26 cellular contexts compared by ENCODE assay signal in the genomic region with DNA sequence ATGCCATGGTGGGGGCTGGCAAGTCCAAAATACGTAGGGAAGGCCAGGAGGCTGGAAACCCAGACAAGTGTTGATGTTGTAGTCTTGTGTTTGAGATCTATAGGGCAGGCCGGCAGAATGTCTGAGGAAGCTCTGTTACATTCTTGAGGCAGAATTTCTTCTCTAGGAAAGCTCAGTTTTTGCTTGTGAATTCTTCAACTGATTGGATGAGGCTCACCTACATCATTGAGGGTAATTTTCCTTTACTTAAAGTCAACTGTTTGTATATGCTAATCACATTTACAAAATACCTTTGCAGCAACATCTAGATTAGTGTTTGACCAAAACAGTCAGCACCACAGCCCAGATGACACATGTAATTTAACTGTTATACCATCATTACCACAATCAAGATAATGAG. TPM values are rescaled to one million over a fixed set of nuclear protein-coding genes. Genes with fewer than 3 reads are reported as not detected.
A peak's percentile ranks its signal among the peaks of the same experiment; 100 is the strongest.
DNase-seq lines count a peak whose midpoint lies in the region; ATAC-seq, FAIRE-seq and TF ChIP-seq lines count a peak whose summit lies in the region.
"Had no signal": no experiment of that assay in that cellular context is flagged by ENCODE, and none has a peak within 500 bp of the region (broad histone marks: within the 10 kb centered on the region; RNA-seq: fewer than 3 reads in every experiment).

No MANE protein-coding gene starts in this region.

- RAD21 ChIA-PET in GM12878 (lab: Charles Lee; ENCODE audit: unreplicated experiment), result no interaction called here

- in situ Hi-C loops in GM12878 (cut with MboI), result no loop called here

- H3K27me3 Mint-ChIP-seq in CD4-positive, alpha-beta T cell, result no peaks in the 10 kb centered on the region
- no peaks in the 10 kb centered on the region for H3K27me3 Mint-ChIP-seq in T-helper 17 cell
- no peaks in the 10 kb centered on the region for H3K27me3 Mint-ChIP-seq in naive thymus-derived CD4-positive, alpha-beta T cell
- no peaks in the 10 kb centered on the region for H3K27me3 Mint-ChIP-seq in GM23338 (ENCODE audit: insufficient read depth, low read depth, poor library complexity)
- H3K27me3 Mint-ChIP-seq in HFFc6 (ENCODE audit: insufficient read depth), result no peaks in the 10 kb centered on the region; the same call in 1 of the 2 replicates
- H3K27me3 Mint-ChIP-seq: B cell; CD4-positive, alpha-beta memory T cell; CD8-positive, alpha-beta memory T cell had no signal

- no peaks in the 10 kb centered on the region for H3K27me3 ChIP-seq in CD4-positive, alpha-beta T cell (ENCODE audit: control insufficient read depth, insufficient read depth, low read length)
- H3K27me3 ChIP-seq in GM12878 (replicated peaks in 1 of 2; ENCODE audit: control insufficient read depth in 2 of 2, insufficient read depth in 2 of 2, low read length in 1 of 2) (no peaks in the 10 kb centered on the region), GM23338 (ENCODE audit: insufficient read depth) (no peaks in the 10 kb centered on the region)
- H3K27me3 ChIP-seq in naive thymus-derived CD4-positive, alpha-beta T cell (ENCODE audit: control insufficient read depth in 2 of 2, insufficient read depth in 2 of 2, low read length in 2 of 2), result no peaks in the 10 kb centered on the region
- H3K27me3 ChIP-seq: BLaER1 treated with 17β-estradiol and CSF1 and Interleukin-3, amounts not matched to agents 10 nM and 100 nM had no signal

- H3K79me2 ChIP-seq in GM12878 (ENCODE audit: control insufficient read depth, insufficient read depth, low read length), result no peaks in the 10 kb centered on the region
- H3K79me2 ChIP-seq in GM23338 (replicated peaks; ENCODE audit: insufficient read depth), result no peaks in the 10 kb centered on the region

- H3K9me3 Mint-ChIP-seq in CD4-positive, alpha-beta T cell, result no peaks in the 10 kb centered on the region
- no peaks in the 10 kb centered on the region for H3K9me3 Mint-ChIP-seq in naive thymus-derived CD4-positive, alpha-beta T cell
- H3K9me3 Mint-ChIP-seq in GM23338, result no peaks in the 10 kb centered on the region
- H3K9me3 Mint-ChIP-seq in HFFc6, result no peaks in the 10 kb centered on the region
- H3K9me3 Mint-ChIP-seq: CD4-positive, alpha-beta memory T cell; CD8-positive, alpha-beta memory T cell had no signal

- no peak for ATAC-seq in CD4-positive, alpha-beta T cell (ENCODE audit: poor library complexity)
- ATAC-seq in T-helper 17 cell, result no peak
- ATAC-seq in GM12878, result no peak
- no peak for ATAC-seq in naive thymus-derived CD4-positive, alpha-beta T cell
- ATAC-seq in GM23338, result no peak
- ATAC-seq in GM19023 (IDR thresholded peaks at IDR 0.05; ENCODE audit: unreplicated experiment), result no peak
- ATAC-seq: A549 had no signal

- DNase-seq in CD4-positive, alpha-beta T cell, result no peak
- DNase-seq in T-helper 17 cell, result no peak
- DNase-seq in GM12878 (ENCODE audit: low read depth, low spot score), result no peak
- no peak for DNase-seq in naive thymus-derived CD4-positive, alpha-beta T cell
- DNase-seq in GM23338 (ENCODE audit: low spot score), result no peak
- DNase-seq in HFFc6, result no peak
- DNase-seq: AML-193; CD4-positive, alpha-beta memory T cell; CD8-positive, alpha-beta memory T cell; COR-L47; DMS 273 treated with DMSO at 0.1 percent for 48 hours; DMS153; DMS53; DMS79; DND-41; EL; GDM1 had no signal

- no peaks in the 10 kb centered on the region for H3K9me2 ChIP-seq in GM23338 (ENCODE audit: insufficient read depth)

- POLR2A ChIA-PET in CD4-positive, alpha-beta T cell (lab: Charles Lee), result interaction anchor here (1.3 kb wide), 1 partner anchor 13 kb away, joined by 3 read pairs; no protein-coding TSS in a partner anchor
- POLR2A ChIA-PET in GM12878 (lab: Charles Lee), result no interaction called here
- POLR2A ChIA-PET in naive thymus-derived CD4-positive, alpha-beta T cell (lab: Charles Lee), result no interaction called here

- TF ChIP-seq CTCF in CD4-positive, alpha-beta T cell (IDR thresholded peaks at IDR 0.05), result no peak
- TF ChIP-seq CTCF in GM12878 (IDR thresholded peaks at IDR 0.05 in 2 of 3, conservative IDR thresholded peaks at IDR 0.05 in 1 of 3; ENCODE audit: control insufficient read depth in 2 of 3, extremely low read depth in 1 of 3, insufficient read depth in 1 of 3, low read depth in 3 of 3, low read length in 3 of 3) (no peak), GM23338 (conservative IDR thresholded peaks at IDR 0.05; ENCODE audit: low read depth in 2 of 2) (no peak), HFFc6 (IDR thresholded peaks at IDR 0.05) (no peak)

- peaks cover 44% of the 10 kb centered on the region for H3K4me1 Mint-ChIP-seq in CD4-positive, alpha-beta T cell (ENCODE audit: low read depth)
- peaks cover 29% of the 10 kb centered on the region for H3K4me1 Mint-ChIP-seq in T-helper 17 cell
- H3K4me1 Mint-ChIP-seq in naive thymus-derived CD4-positive, alpha-beta T cell, result peaks cover 13 to 53% (median 46%) of the 10 kb centered on the region in 7 donors
- no peaks in the 10 kb centered on the region for H3K4me1 Mint-ChIP-seq in GM23338
- no peaks in the 10 kb centered on the region for H3K4me1 Mint-ChIP-seq in HFFc6 (ENCODE audit: low read depth)
- H3K4me1 Mint-ChIP-seq: B cell had no signal

- H3K4me2 ChIP-seq in GM12878 (ENCODE audit: control insufficient read depth, insufficient read depth) (no peak overlapping the region), GM23338 (no peak overlapping the region)
- H3K4me2 ChIP-seq: A549; BLaER1 treated with 17β-estradiol and CSF1 and Interleukin-3, amounts not matched to agents 10 nM and 100 nM had no signal

- H3K9me3 ChIP-seq in CD4-positive, alpha-beta T cell (ENCODE audit: control insufficient read depth, low read length), result no peaks in the 10 kb centered on the region
- H3K9me3 ChIP-seq in T-helper 17 cell (ENCODE audit: control insufficient read depth, low read length, poor library complexity, severe bottlenecking) (no peaks in the 10 kb centered on the region), GM12878 (replicated peaks; ENCODE audit: control insufficient read depth, insufficient read depth, low read length) (no peaks in the 10 kb centered on the region)
- no peaks in the 10 kb centered on the region for H3K9me3 ChIP-seq in naive thymus-derived CD4-positive, alpha-beta T cell (ENCODE audit: control insufficient read depth in 2 of 3, low read length in 3 of 3)
- H3K9me3 ChIP-seq: A549; BLaER1 treated with 17β-estradiol and CSF1 and Interleukin-3, amounts not matched to agents 10 nM and 100 nM had no signal

- H3K4me3 Mint-ChIP-seq in CD4-positive, alpha-beta T cell, result no peak overlapping the region
- H3K4me3 Mint-ChIP-seq in T-helper 17 cell (no peak overlapping the region), GM23338 (no peak overlapping the region), HFFc6 (no peak overlapping the region)
- peak overlapping the region in 1 of 10 donors; percentile 5 for H3K4me3 Mint-ChIP-seq in naive thymus-derived CD4-positive, alpha-beta T cell
- H3K4me3 Mint-ChIP-seq: B cell had no signal

- no peak for TF ChIP-seq RAD21 in GM12878 (IDR thresholded peaks at IDR 0.05; ENCODE audit: insufficient read depth, low read depth, low read length)

- SMC1A ChIA-PET in GM12878 (lab: Charles Lee; ENCODE audit: uncharacterized antibody, unreplicated experiment), result no interaction called here

- no peak for TF ChIP-seq POLR2A in GM12878 (IDR thresholded peaks at IDR 0.05; ENCODE audit: low read depth, low read length)

- TF ChIP-seq EP300 in GM12878 (IDR thresholded peaks at IDR 0.05; ENCODE audit: borderline replicate concordance in 1 of 2, control insufficient read depth in 1 of 2, low read depth in 2 of 2, low read length in 2 of 2), result no peak

- H2AFZ ChIP-seq in GM12878 (ENCODE audit: control insufficient read depth, low read depth, low read length) (no peak overlapping the region), GM23338 (no peak overlapping the region)

- WGBS in GM12878 (ENCODE audit: insufficient coverage, insufficient replicate concordance, low lambda C conversion rate, missing lambda C conversion rate), result 91% methylated on average over 2 of the region's 2 CpGs

- H3K4me1 ChIP-seq in GM12878 (ENCODE audit: control insufficient read depth, insufficient read depth, low read length) (no peaks in the 10 kb centered on the region; the same call in 1 of the 2 replicates), GM23338 (ENCODE audit: insufficient read depth) (no peaks in the 10 kb centered on the region)
- H3K4me1 ChIP-seq in naive thymus-derived CD4-positive, alpha-beta T cell (ENCODE audit: control insufficient read depth in 2 of 2, insufficient read depth in 2 of 2, low read length in 2 of 2), result peaks cover 26 to 31% of the 10 kb centered on the region in 2 donors
- H3K4me1 ChIP-seq: A549 had no signal

- intact Hi-C loops in CD4-positive, alpha-beta T cell (cut with DNase I, micrococcal nuclease), result no loop called here
- intact Hi-C loops in GM12878 (cut with micrococcal nuclease; ENCODE audit: unreplicated experiment), result no loop called here
- intact Hi-C loops in naive thymus-derived CD4-positive, alpha-beta T cell (cut with micrococcal nuclease), result no loop called here

- CTCF ChIA-PET in CD4-positive, alpha-beta T cell (lab: Charles Lee), result no interaction called here
- CTCF ChIA-PET in GM12878 (lab: Yijun Ruan, JAX), result interaction anchor here (0.9 kb wide), 1 partner anchor 16 kb away, joined by 3 read pairs; no protein-coding TSS in a partner anchor
- CTCF ChIA-PET in naive thymus-derived CD4-positive, alpha-beta T cell (lab: Charles Lee), result no interaction called here

- peaks cover 21% of the 10 kb centered on the region for H3K36me3 Mint-ChIP-seq in CD4-positive, alpha-beta T cell (ENCODE audit: low read depth)
- peaks cover 7% of the 10 kb centered on the region for H3K36me3 Mint-ChIP-seq in T-helper 17 cell (ENCODE audit: low read depth)
- peaks cover 4 to 32% (median 14%) of the 10 kb centered on the region in 5 donors for H3K36me3 Mint-ChIP-seq in naive thymus-derived CD4-positive, alpha-beta T cell
- peaks cover 16% of the 10 kb centered on the region; the same call in 2 of the 3 replicates for H3K36me3 Mint-ChIP-seq in GM23338 (ENCODE audit: low read depth)
- no peaks in the 10 kb centered on the region for H3K36me3 Mint-ChIP-seq in HFFc6 (ENCODE audit: low read depth)

- H3K36me3 ChIP-seq in GM12878 (ENCODE audit: control insufficient read depth in 2 of 2, insufficient read depth in 2 of 2, low read length in 1 of 2) (no peaks in the 10 kb centered on the region), GM23338 (ENCODE audit: insufficient read depth) (no peaks in the 10 kb centered on the region)
- H3K36me3 ChIP-seq in naive thymus-derived CD4-positive, alpha-beta T cell (ENCODE audit: control insufficient read depth in 2 of 3, insufficient read depth in 3 of 3, low read length in 3 of 3), result no peaks in the 10 kb centered on the region
- H3K36me3 ChIP-seq: BLaER1 treated with 17β-estradiol and CSF1 and Interleukin-3, amounts not matched to agents 10 nM and 100 nM had no signal

- H3K27ac Mint-ChIP-seq in CD4-positive, alpha-beta T cell, result peak overlapping the region; percentile 59
- H3K27ac Mint-ChIP-seq in T-helper 17 cell (peak overlapping the region; percentile 1), GM23338 (no peak overlapping the region), HFFc6 (no peak overlapping the region)
- H3K27ac Mint-ChIP-seq in naive thymus-derived CD4-positive, alpha-beta T cell, result peak overlapping the region in 6 of 9 donors; percentile 23 to 95 (median 60)
- H3K27ac Mint-ChIP-seq: B cell had no signal

- H3K27ac ChIP-seq in CD4-positive, alpha-beta T cell (ENCODE audit: low read depth, low read length), result no peak overlapping the region
- H3K27ac ChIP-seq in GM12878 (ENCODE audit: control insufficient read depth, insufficient read depth) (no peak overlapping the region), GM23338 (ENCODE audit: low read depth) (no peak overlapping the region)
- no peak overlapping the region for H3K27ac ChIP-seq in naive thymus-derived CD4-positive, alpha-beta T cell (ENCODE audit: low read depth, low read length)
- H3K27ac ChIP-seq: 22Rv1; A549; BLaER1 treated with 17β-estradiol and CSF1 and Interleukin-3, amounts not matched to agents 10 nM and 100 nM; C4-2B had no signal

- peak; percentile 41 for FAIRE-seq in GM12878 (lab: Jason Lieb, UNC)
- FAIRE-seq: A549, GM12891, GM18507, GM19239 had no signal

- H3K4me3 ChIP-seq in GM12878, result no peak overlapping the region
- no peak overlapping the region for H3K4me3 ChIP-seq in naive thymus-derived CD4-positive, alpha-beta T cell (ENCODE audit: low read length)
- H3K4me3 ChIP-seq in GM23338, result no peak overlapping the region
- H3K4me3 ChIP-seq: A549; BLaER1 treated with 17β-estradiol and CSF1 and Interleukin-3, amounts not matched to agents 10 nM and 100 nM had no signal

- no peak overlapping the region for H3K9ac ChIP-seq in GM12878 (ENCODE audit: control insufficient read depth, insufficient read depth, low read length)
- H3K9ac ChIP-seq: BLaER1 treated with 17β-estradiol and CSF1 and Interleukin-3, amounts not matched to agents 10 nM and 100 nM had no signal

- H3F3A ChIP-seq in GM23338 (replicated peaks; ENCODE audit: low read depth), result no peaks in the 10 kb centered on the region

- H4K20me1 ChIP-seq in GM12878 (ENCODE audit: control insufficient read depth, insufficient read depth) (no peaks in the 10 kb centered on the region), GM23338 (replicated peaks; ENCODE audit: insufficient read depth) (peaks cover 16% of the 10 kb centered on the region)
- H4K20me1 ChIP-seq: BLaER1 treated with 17β-estradiol and CSF1 and Interleukin-3, amounts not matched to agents 10 nM and 100 nM had no signal

- no TSS peak for BruUV-seq in GM12878 (replicated peaks; lab: Mats Ljungman, UMichigan)

RNA-seq across cellular contexts. Expression of a gene that starts 37.0 kb away (rescaled TPM):
- 10 to 100 TPM; 50.4 to 54.1 TPM for total RNA-seq in CD4-positive, alpha-beta T cell
- total RNA-seq in T-helper 17 cell (10 to 100 TPM; 56.6 to 72.1 TPM), GM12878 (2014; rRNA removed) (8.8 and 10.1 TPM in 2 replicates), GM12878 (2014; rRNA removed; fragmentation: Illumina TruSeq; extraction: Trizol) (13.9 and 15.8 TPM in 2 replicates), GM12878 (2021) (11.4 and 13.6 TPM in 2 replicates)
- 84.0 and 89.2 TPM in 2 replicates for total RNA-seq in GM12878 (2013; cell fraction: nucleolus; rRNA removed)
- polyA plus RNA-seq in GM12878 (2011; ENCODE audit: low read depth), result 3.6 TPM
- polyA plus RNA-seq in GM12878 (2011; rRNA removed) (6.6 and 8.8 TPM in 2 replicates), GM12878 (2014; fragmentation: Illumina TruSeq; extraction: Trizol) (6.7 and 7.4 TPM in 2 replicates), GM12878 (2014; fragmentation: Nextera tagmentation; extraction: Ambion mirVana) (1 to 10 TPM; 2.8 to 4.5 TPM), GM12878 (2014; rRNA removed) (4.9 and 6.3 TPM in 2 replicates), GM12878 (2016; fragmentation: Nextera tagmentation; extraction: Ambion mirVana) (1 to 10 TPM; 6.3 to 7.1 TPM), GM23338 (2016; fragmentation: Nextera tagmentation; extraction: Ambion mirVana) (26.9 and 35.3 TPM in 2 replicates)
- polyA plus RNA-seq in GM12878 (2011; cell fraction: cytosol; rRNA removed), result 2.8 and 3.1 TPM in 2 replicates
- 6.5 and 6.9 TPM in 2 replicates for polyA plus RNA-seq in GM12878 (2011; cell fraction: nucleus; rRNA removed)
- polyA plus RNA-seq in GM12878 (2012), result 4.0 and 5.0 TPM in 2 replicates
- polyA minus RNA-seq in GM12878 (2011; rRNA and poly(A)+ RNA removed), result 23.2 and 24.2 TPM in 2 replicates
- polyA minus RNA-seq in GM12878 (2011; cell fraction: cytosol; rRNA and poly(A)+ RNA removed), result 5.5 and 8.3 TPM in 2 replicates
- 25.3 and 26.2 TPM in 2 replicates for polyA minus RNA-seq in GM12878 (2011; cell fraction: nucleus; rRNA and poly(A)+ RNA removed)
- total RNA-seq in naive thymus-derived CD4-positive, alpha-beta T cell, result 10 to 100 TPM; 13.4 to 64.5 (median 34.0) TPM
- 10 to 100 TPM; 23.0 to 24.8 TPM for polyA plus RNA-seq in naive thymus-derived CD4-positive, alpha-beta T cell
- total RNA-seq in GM23338 (2014; rRNA removed; shearing (Covaris generic)), result 43.0 and 68.4 TPM in 2 replicates
- 1 to 10 TPM; 4.7 to 8.0 (median 5.7) TPM for total RNA-seq in HFFc6 (2021; fragmentation: NEBNext Ultra II Directional; extraction: Animal tissue kit (Norgen Biotek cat#: 25700))

RNA-seq across cellular contexts. Expression of a gene that starts 54.3 kb away (rescaled TPM):
- total RNA-seq in CD4-positive, alpha-beta T cell, result 10 to 100 TPM; 12.0 to 13.7 TPM
- total RNA-seq in T-helper 17 cell, result 10 to 100 TPM; 17.7 to 22.1 TPM
- total RNA-seq in GM12878 (2013; cell fraction: nucleolus; rRNA removed), result 97.7 and 103 TPM in 2 replicates
- 31.4 and 35.5 TPM in 2 replicates for total RNA-seq in GM12878 (2014; rRNA removed)
- 32.0 and 33.9 TPM in 2 replicates for total RNA-seq in GM12878 (2014; rRNA removed; fragmentation: Illumina TruSeq; extraction: Trizol)
- total RNA-seq in GM12878 (2021), result 15.4 and 21.0 TPM in 2 replicates
- 16.7 TPM for polyA plus RNA-seq in GM12878 (2011; ENCODE audit: low read depth)
- 45.1 and 70.3 TPM in 2 replicates for polyA plus RNA-seq in GM12878 (2011; rRNA removed)
- polyA plus RNA-seq in GM12878 (2011; cell fraction: cytosol; rRNA removed), result 22.1 and 24.5 TPM in 2 replicates
- polyA plus RNA-seq in GM12878 (2011; cell fraction: nucleus; rRNA removed), result 24.2 and 32.2 TPM in 2 replicates
- polyA plus RNA-seq in GM12878 (2012), result 27.5 and 33.9 TPM in 2 replicates
- polyA plus RNA-seq in GM12878 (2014; fragmentation: Illumina TruSeq; extraction: Trizol), result 21.8 and 23.3 TPM in 2 replicates
- 10 to 100 TPM; 32.0 to 37.9 TPM for polyA plus RNA-seq in GM12878 (2014; fragmentation: Nextera tagmentation; extraction: Ambion mirVana)
- 39.2 and 46.6 TPM in 2 replicates for polyA plus RNA-seq in GM12878 (2014; rRNA removed)
- 10 to 100 TPM; 44.3 to 44.6 TPM for polyA plus RNA-seq in GM12878 (2016; fragmentation: Nextera tagmentation; extraction: Ambion mirVana)
- 19.2 and 20.3 TPM in 2 replicates for polyA minus RNA-seq in GM12878 (2011; rRNA and poly(A)+ RNA removed)
- 7.4 and 16.3 TPM in 2 replicates for polyA minus RNA-seq in GM12878 (2011; cell fraction: cytosol; rRNA and poly(A)+ RNA removed)
- polyA minus RNA-seq in GM12878 (2011; cell fraction: nucleus; rRNA and poly(A)+ RNA removed), result 28.2 and 38.4 TPM in 2 replicates
- 10 to 100 TPM; 26.8 to 57.6 (median 41.1) TPM for total RNA-seq in naive thymus-derived CD4-positive, alpha-beta T cell
- polyA plus RNA-seq in naive thymus-derived CD4-positive, alpha-beta T cell, result 10 to 100 TPM; 36.0 to 38.2 TPM
- 35.5 and 47.5 TPM in 2 replicates for total RNA-seq in GM23338 (2014; rRNA removed; shearing (Covaris generic))
- polyA plus RNA-seq in GM23338 (2016; fragmentation: Nextera tagmentation; extraction: Ambion mirVana), result 44.4 and 46.7 TPM in 2 replicates
- total RNA-seq in HFFc6 (2021; fragmentation: NEBNext Ultra II Directional; extraction: Animal tissue kit (Norgen Biotek cat#: 25700)), result 10 to 100 TPM; 39.1 to 49.0 (median 40.4) TPM

Comparison
In these comparisons a context has a peak if more than half of its experiments do, and no peak if none do; other contexts are left out.
1. H3K27ac Mint-ChIP-seq: peak in CD4-positive, alpha-beta T cell (single experiment), T-helper 17 cell (single experiment) and naive thymus-derived CD4-positive, alpha-beta T cell (6 of 9); none in GM23338 (single experiment) and HFFc6 (single experiment).